21 cellular contexts compared by ENCODE assay signal in genomic region chr6:139544699-139545052, GRCh38.
DNase-seq lines count a peak whose midpoint lies in the region; ATAC-seq and TF ChIP-seq lines count a peak whose summit lies in the region.
"Had no signal": no experiment of that assay in that cellular context is flagged by ENCODE, and none has a peak within 500 bp of the region (broad histone marks: within the 10 kb centered on the region; RNA-seq: fewer than 3 reads in every experiment).

No MANE protein-coding gene starts in this region.

- H3K27me3 ChIP-seq in neuronal stem cell (ENCODE audit: control insufficient read depth in 3 of 3, insufficient read depth in 3 of 3, low read depth in 1 of 3, low read length in 3 of 3), result no peaks in the 10 kb centered on the region
- H3K27me3 ChIP-seq in uterus, result no peaks in the 10 kb centered on the region
- H3K27me3 ChIP-seq: BLaER1 treated with 17β-estradiol and CSF1 and Interleukin-3, amounts not matched to agents 10 nM and 100 nM; heart left ventricle; tibial nerve had no signal

- no peak overlapping the region for H3K4me3 ChIP-seq in neuronal stem cell (ENCODE audit: low read length in 2 of 2)
- H3K4me3 ChIP-seq in uterus, result no peak overlapping the region
- H3K4me3 ChIP-seq: BLaER1 treated with 17β-estradiol and CSF1 and Interleukin-3, amounts not matched to agents 10 nM and 100 nM; coronary artery; heart left ventricle; skin epidermis; tibial nerve had no signal

- WGBS in neuronal stem cell (ENCODE audit: extremely low coverage in 2 of 2, insufficient read length in 2 of 2, insufficient replicate concordance in 1 of 2), 2 donors, result no CpG with 5 or more reads among the region's 2 CpGs

- H3K23ac ChIP-seq in neuronal stem cell (ENCODE audit: low read depth, low read length, poor library complexity), result no peak overlapping the region

- no peak overlapping the region for H3K14ac ChIP-seq in neuronal stem cell (ENCODE audit: low read length)

- H2BK15ac ChIP-seq in neuronal stem cell (ENCODE audit: low read length), result no peak overlapping the region

- H2AK5ac ChIP-seq in neuronal stem cell (ENCODE audit: low read depth, low read length), result no peak overlapping the region

- no peak for TF ChIP-seq CTCF in brain (conservative IDR thresholded peaks at IDR 0.05)
- no peak for TF ChIP-seq CTCF in uterus (IDR thresholded peaks at IDR 0.05)

- H3K9ac ChIP-seq in neuronal stem cell (ENCODE audit: low read depth, low read length, poor library complexity), result no peak overlapping the region
- H3K9ac ChIP-seq: BLaER1 treated with 17β-estradiol and CSF1 and Interleukin-3, amounts not matched to agents 10 nM and 100 nM had no signal

- H3K18ac ChIP-seq in neuronal stem cell (ENCODE audit: low read length), result no peak overlapping the region

- H3K27me3 Mint-ChIP-seq in activated T-cell treated with anti-CD3 and anti-CD28 coated beads, Interleukin-2, amount 50 U/mL, for 72 hours (ENCODE audit: low read depth), result peaks cover 10% of the 10 kb centered on the region
- H3K27me3 Mint-ChIP-seq in activated T-cell treated with anti-CD3 and anti-CD28 coated beads, Interleukin-2, amount 50 U/mL, for 24 hours, result no peaks in the 10 kb centered on the region
- H3K27me3 Mint-ChIP-seq in brain, result no peaks in the 10 kb centered on the region
- H3K27me3 Mint-ChIP-seq: activated CD4-positive, alpha-beta T cell treated with anti-CD3 and anti-CD28 coated beads, Interleukin-2, amount 10 ng/mL, durations not matched to agents 24 days and 14 days had no signal

- TF ChIP-seq POLR2A in uterus (IDR thresholded peaks at IDR 0.05), result no peak

- no peak for DNase-seq in activated T-cell treated with anti-CD3 and anti-CD28 coated beads, Interleukin-2, amount 50 U/mL, for 72 hours
- DNase-seq in activated T-cell treated with anti-CD3 and anti-CD28 coated beads, Interleukin-2, amount 50 U/mL, for 24 hours, result no peak
- DNase-seq in neuronal stem cell (ENCODE audit: low spot score), result no peak
- DNase-seq in uterus, result no peak
- DNase-seq in NK-92 treated with Interleukin-12 subunit alpha and Interleukin-12 subunit beta, amount 100 ng/mL, for 24 hours (lab: John Stamatoyannopoulos, UW), result no peak
- DNase-seq: activated CD4-positive, alpha-beta T cell treated with anti-CD3 and anti-CD28 coated beads, Interleukin-2, amount 10 ng/mL, durations not matched to agents 24 days and 14 days; heart left ventricle; natural killer cell; NCI-H1105; NCI-H2029 treated with DMSO at 0.1 percent for 48 hours; SHP77 treated with DMSO at 0.1 percent for 48 hours; stimulated activated naive CD4-positive, alpha-beta T cell; T-helper 1 cell had no signal

- H3K27ac Mint-ChIP-seq in activated T-cell treated with anti-CD3 and anti-CD28 coated beads, Interleukin-2, amount 50 U/mL, for 72 hours, result peak overlapping the region; percentile 17
- no peak overlapping the region for H3K27ac Mint-ChIP-seq in activated T-cell treated with anti-CD3 and anti-CD28 coated beads, Interleukin-2, amount 50 U/mL, for 24 hours
- H3K27ac Mint-ChIP-seq in brain, result peak overlapping the region in 3 of 5 experiments; percentile 25 to 56 (median 38)
- H3K27ac Mint-ChIP-seq: activated CD4-positive, alpha-beta T cell treated with anti-CD3 and anti-CD28 coated beads, Interleukin-2, amount 10 ng/mL, durations not matched to agents 24 days and 14 days; natural killer cell had no signal

- no peak overlapping the region for H2BK120ac ChIP-seq in neuronal stem cell (ENCODE audit: low read depth, low read length)

- H3K4me2 ChIP-seq in neuronal stem cell (ENCODE audit: insufficient read depth, low read length, poor library complexity, severe bottlenecking), result no peak overlapping the region

- H2BK5ac ChIP-seq in neuronal stem cell (ENCODE audit: low read length), result no peak overlapping the region

- no peaks in the 10 kb centered on the region for H3K9me3 Mint-ChIP-seq in activated T-cell treated with anti-CD3 and anti-CD28 coated beads, Interleukin-2, amount 50 U/mL, for 72 hours
- H3K9me3 Mint-ChIP-seq in activated T-cell treated with anti-CD3 and anti-CD28 coated beads, Interleukin-2, amount 50 U/mL, for 24 hours, result no peaks in the 10 kb centered on the region
- no peaks in the 10 kb centered on the region for H3K9me3 Mint-ChIP-seq in brain
- H3K9me3 Mint-ChIP-seq: natural killer cell had no signal

- intact Hi-C loops in uterus (cut with DNase I; ENCODE audit: low total_unique reads), result no loop called here

- H2AFZ ChIP-seq in neuronal stem cell (ENCODE audit: low read length), result peak overlapping the region; percentile 85

- H3K36me3 ChIP-seq in neuronal stem cell (replicated peaks in 1 of 2; ENCODE audit: control insufficient read depth in 2 of 2, insufficient read depth in 2 of 2, low read length in 2 of 2), result no peaks in the 10 kb centered on the region
- H3K36me3 ChIP-seq in uterus, result no peaks in the 10 kb centered on the region
- H3K36me3 ChIP-seq: BLaER1 treated with 17β-estradiol and CSF1 and Interleukin-3, amounts not matched to agents 10 nM and 100 nM; heart left ventricle; tibial nerve had no signal

- peaks cover 20% of the 10 kb centered on the region for H3K4me1 Mint-ChIP-seq in activated T-cell treated with anti-CD3 and anti-CD28 coated beads, Interleukin-2, amount 50 U/mL, for 72 hours (ENCODE audit: low read depth)
- H3K4me1 Mint-ChIP-seq in activated T-cell treated with anti-CD3 and anti-CD28 coated beads, Interleukin-2, amount 50 U/mL, for 24 hours (ENCODE audit: low read depth), result peaks cover 39% of the 10 kb centered on the region
- H3K4me1 Mint-ChIP-seq in brain, result peaks cover 37% of the 10 kb centered on the region

- no peak overlapping the region for H4K8ac ChIP-seq in neuronal stem cell (ENCODE audit: low read depth, low read length)

- H3K4me3 Mint-ChIP-seq in activated T-cell treated with anti-CD3 and anti-CD28 coated beads, Interleukin-2, amount 50 U/mL, for 72 hours, result no peak overlapping the region
- no peak overlapping the region for H3K4me3 Mint-ChIP-seq in activated T-cell treated with anti-CD3 and anti-CD28 coated beads, Interleukin-2, amount 50 U/mL, for 24 hours
- H3K4me3 Mint-ChIP-seq in brain, result peak overlapping the region in 1 of 5 experiments; percentile 13
- H3K4me3 Mint-ChIP-seq: activated CD4-positive, alpha-beta T cell treated with anti-CD3 and anti-CD28 coated beads, Interleukin-2, amount 10 ng/mL, durations not matched to agents 24 days and 14 days; natural killer cell had no signal

- H3K4me1 ChIP-seq in neuronal stem cell (ENCODE audit: control insufficient read depth in 2 of 2, insufficient read depth in 1 of 2, low read depth in 1 of 2, low read length in 2 of 2) (peaks cover 0 to 18% of the 10 kb centered on the region in 2 donors), uterus (peaks cover 0 to 11% of the 10 kb centered on the region in 2 donors)

- no peak overlapping the region for H3K27ac ChIP-seq in neuronal stem cell (replicated peaks; ENCODE audit: low read length)
- peak overlapping the region; percentile 68 for H3K27ac ChIP-seq in uterus
- H3K27ac ChIP-seq: BLaER1 treated with 17β-estradiol and CSF1 and Interleukin-3, amounts not matched to agents 10 nM and 100 nM; coronary artery had no signal

- H3K4ac ChIP-seq in neuronal stem cell (ENCODE audit: low read length), result no peak overlapping the region

- H3K9me3 ChIP-seq in neuronal stem cell (replicated peaks in 1 of 2; ENCODE audit: control insufficient read depth in 2 of 2, insufficient read depth in 1 of 2, low read depth in 1 of 2, low read length in 2 of 2) (no peaks in the 10 kb centered on the region), uterus (no peaks in the 10 kb centered on the region)
- H3K9me3 ChIP-seq: heart left ventricle, tibial nerve had no signal

- ATAC-seq in activated T-cell treated with anti-CD3 and anti-CD28 coated beads, Interleukin-2, amount 50 U/mL, for 72 hours (replicated peaks in 1 of 2), result no peak
- no peak for ATAC-seq in GM18909 (IDR thresholded peaks at IDR 0.05; ENCODE audit: poor library complexity, unreplicated experiment)
- no peak for ATAC-seq in GM21529 (IDR thresholded peaks at IDR 0.05; ENCODE audit: unreplicated experiment)
- ATAC-seq: heart left ventricle, left lobe of liver, natural killer cell had no signal

- no peaks in the 10 kb centered on the region for H3K36me3 Mint-ChIP-seq in activated T-cell treated with anti-CD3 and anti-CD28 coated beads, Interleukin-2, amount 50 U/mL, for 72 hours (ENCODE audit: insufficient read depth in 2 of 2)
- no peaks in the 10 kb centered on the region for H3K36me3 Mint-ChIP-seq in activated T-cell treated with anti-CD3 and anti-CD28 coated beads, Interleukin-2, amount 50 U/mL, for 24 hours (ENCODE audit: low read depth)
- no peaks in the 10 kb centered on the region for H3K36me3 Mint-ChIP-seq in brain
- H3K36me3 Mint-ChIP-seq: natural killer cell had no signal

- H3K79me1 ChIP-seq in neuronal stem cell (ENCODE audit: low read depth, low read length), result no peaks in the 10 kb centered on the region

- H2BK12ac ChIP-seq in neuronal stem cell (ENCODE audit: low read length), result no peak overlapping the region

- H4K91ac ChIP-seq in neuronal stem cell (ENCODE audit: low read depth, low read length, poor library complexity), result no peak overlapping the region
